Comparison of ENCODE assay signal across 8 cellular contexts in genomic region chr1:198620951-198621824, GRCh38. TPM values are rescaled to one million over a fixed set of nuclear protein-coding genes. Genes with fewer than 3 reads are reported as not detected.
DNase-seq lines count a peak whose midpoint lies in the region; ATAC-seq and TF ChIP-seq lines count a peak whose summit lies in the region.

No MANE protein-coding gene starts in this region.

- no peak for DNase-seq in Right ventricle myocardium superior
- DNase-seq in left ventricle myocardium inferior = no peak
- DNase-seq in activated CD4-positive, alpha-beta T cell treated with anti-CD3 and anti-CD28 coated beads, Interleukin-2, amount 50 U/mL, for 48 hours = peak; percentile 63 to 76
- DNase-seq in left kidney (ENCODE audit: low read depth, low spot score) = peak; percentile 74
- no peak for DNase-seq in DMS53 (lab: John Stamatoyannopoulos, UW)
- DNase-seq in tibial nerve (ENCODE audit: low spot score in 2 of 2) = no peak

- H3K4me1 ChIP-seq in left ventricle myocardium inferior (no peaks in the 10 kb centered on the region), thymus (ENCODE audit: control insufficient read depth, insufficient read depth, low read length) (peaks cover 33% of the 10 kb centered on the region), tibial nerve (peaks cover 0 to 6% (median 0%) of the 10 kb centered on the region in 4 donors)

- H3K4me3 ChIP-seq in left ventricle myocardium inferior (no peak overlapping the region), thymus (ENCODE audit: low read length) (peak overlapping the region; percentile 37), tibial nerve (peak overlapping the region in 1 of 4 donors; percentile 2)

- peak; percentile 51 for ATAC-seq in Right ventricle myocardium superior (ENCODE audit: poor library complexity)
- peak; percentile 55 for ATAC-seq in HG03521 (IDR thresholded peaks at IDR 0.05; ENCODE audit: unreplicated experiment)

- H3K27ac ChIP-seq in left ventricle myocardium inferior (replicated peaks) = no peak overlapping the region
- H3K27ac ChIP-seq in thymus (ENCODE audit: low read depth) = peak overlapping the region; percentile 96
- peak overlapping the region in 1 of 4 donors; percentile 65 for H3K27ac ChIP-seq in tibial nerve

- H3K9me3 ChIP-seq in left ventricle myocardium inferior (replicated peaks) = no peaks in the 10 kb centered on the region
- no peaks in the 10 kb centered on the region for H3K9me3 ChIP-seq in thymus (ENCODE audit: control insufficient read depth)
- H3K9me3 ChIP-seq in tibial nerve = no peaks in the 10 kb centered on the region

- H3K27me3 ChIP-seq in left ventricle myocardium inferior (ENCODE audit: low read depth) = no peaks in the 10 kb centered on the region
- H3K27me3 ChIP-seq in thymus (ENCODE audit: control insufficient read depth, insufficient read depth) = no peaks in the 10 kb centered on the region
- H3K27me3 ChIP-seq in tibial nerve = no peaks in the 10 kb centered on the region

- H3K36me3 ChIP-seq in left ventricle myocardium inferior (no peaks in the 10 kb centered on the region), thymus (ENCODE audit: control insufficient read depth, insufficient read depth) (no peaks in the 10 kb centered on the region), tibial nerve (no peaks in the 10 kb centered on the region)

- intact Hi-C loops in Right ventricle myocardium superior (cut with DNase I) = no loop called here
- intact Hi-C loops in left ventricle myocardium inferior (cut with micrococcal nuclease) = no loop called here

- TF ChIP-seq EP300 in tibial nerve (IDR thresholded peaks at IDR 0.05) = no peak

- 3% methylated on average over 10 of the region's 10 CpGs for WGBS in thymus
- 81 to 85% methylated on average over 10 of the region's 10 CpGs for WGBS in tibial nerve, 2 donors

- no peak for TF ChIP-seq POLR2A in tibial nerve (IDR thresholded peaks at IDR 0.05)

- no peak for TF ChIP-seq CTCF in left ventricle myocardium inferior (IDR thresholded peaks at IDR 0.05; ENCODE audit: borderline replicate concordance)
- TF ChIP-seq CTCF in tibial nerve (IDR thresholded peaks at IDR 0.05) = no peak

RNA-seq across cellular contexts. Expression of gene PTPRC, which starts 17.7 kb away (rescaled TPM):
- 7.2 TPM for total RNA-seq in Right ventricle myocardium superior
- total RNA-seq in left ventricle myocardium inferior = 7.5 TPM
- 130 TPM for polyA plus RNA-seq in thymus
- total RNA-seq in tibial nerve = 10 to 100 TPM; 10.3 to 16.5 (median 13.6) TPM

Comparison
In these comparisons a context has a peak if more than half of its experiments do, and no peak if none do; other contexts are left out.
1. DNase-seq: peak in activated CD4-positive, alpha-beta T cell treated with anti-CD3 and anti-CD28 coated beads, Interleukin-2, amount 50 U/mL, for 48 hours (2 of 2) and left kidney (single experiment); none in Right ventricle myocardium superior (single experiment), left ventricle myocardium inferior (single experiment), DMS53 (single experiment) and tibial nerve (0 of 2).